1 cellular context compared by ENCODE assay signal in genomic region chr1:27058976-27059688, GRCh38.
TF ChIP-seq lines count a peak whose summit lies in the region.

No MANE protein-coding gene starts in this region.

TF ChIP-seq in WTC11, 78 proteins besides CTCF, POLR2A, EP300 and RAD21 (continued from another document):
- TF ChIP-seq ZNF281 (CRISPR knock-in tag; IDR thresholded peaks at IDR 0.05) = no peak
- no peak for TF ChIP-seq TEAD4 (CRISPR knock-in tag; IDR thresholded peaks at IDR 0.05)
- no peak for TF ChIP-seq ZNF138 (CRISPR knock-in tag; conservative IDR thresholded peaks at IDR 0.05)
TF ChIP-seq in WTC11: peak in this region for 0.
